Comparison of ENCODE assay signal across 9 cellular contexts in the genomic region with DNA sequence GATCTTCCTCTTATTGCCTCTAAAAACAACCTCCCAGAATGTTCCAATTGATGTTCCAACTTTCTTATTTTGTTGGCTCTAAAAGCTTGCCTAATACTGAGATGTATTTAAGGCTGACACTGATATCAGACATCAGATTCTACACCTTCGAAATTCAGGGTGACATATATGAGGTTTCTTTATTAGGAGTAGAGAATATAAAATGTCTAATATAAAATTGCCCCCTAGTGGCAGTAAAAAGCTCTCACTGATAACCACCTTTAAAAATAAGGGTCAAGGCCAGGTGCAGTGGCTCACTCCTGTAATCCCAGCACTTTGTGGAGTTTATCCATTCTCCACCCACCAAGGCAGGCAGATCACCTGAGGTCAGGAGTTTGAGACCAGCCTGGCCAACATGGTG.
DNase-seq lines count a peak whose midpoint lies in the region; ATAC-seq and TF ChIP-seq lines count a peak whose summit lies in the region.
"Had no signal": no experiment of that assay in that cellular context is flagged by ENCODE, and none has a peak within 500 bp of the region (broad histone marks: within the 10 kb centered on the region; RNA-seq: fewer than 3 reads in every experiment).

No MANE protein-coding gene starts in this region.

- TF ChIP-seq CTCF in HFFc6 (IDR thresholded peaks at IDR 0.05): peak; percentile 73
- peak; percentile 48 for TF ChIP-seq CTCF in epithelial cell of esophagus (IDR thresholded peaks at IDR 0.05; ENCODE audit: insufficient read depth, low read depth, low read length, missing control alignments)

- ATAC-seq in activated T-helper 17 cell treated with anti-CD3 and anti-CD28 coated beads, Interleukin-2, amount 50 U/mL, for 72 hours (replicated peaks): no peak
- ATAC-seq in GM18870 (IDR thresholded peaks at IDR 0.05; ENCODE audit: unreplicated experiment): no peak

- no peaks in the 10 kb centered on the region for H3K27me3 Mint-ChIP-seq in HFFc6 (ENCODE audit: insufficient read depth)
- H3K27me3 Mint-ChIP-seq in activated T-helper 17 cell treated with anti-CD3 and anti-CD28 coated beads, Interleukin-2, amount 50 U/mL, for 72 hours: no peaks in the 10 kb centered on the region

- no peak overlapping the region for H3K4me3 ChIP-seq in epithelial cell of esophagus (ENCODE audit: low read length)
- H3K4me3 ChIP-seq: thoracic aorta had no signal

- H3K9me3 Mint-ChIP-seq in HFFc6: peaks cover 15% of the 10 kb centered on the region
- no peaks in the 10 kb centered on the region for H3K9me3 Mint-ChIP-seq in activated T-helper 17 cell treated with anti-CD3 and anti-CD28 coated beads, Interleukin-2, amount 50 U/mL, for 72 hours

- no peak overlapping the region for H3K4me3 Mint-ChIP-seq in HFFc6
- H3K4me3 Mint-ChIP-seq in activated T-helper 17 cell treated with anti-CD3 and anti-CD28 coated beads, Interleukin-2, amount 50 U/mL, for 72 hours: no peak overlapping the region

- no peak overlapping the region for H3K27ac Mint-ChIP-seq in HFFc6
- H3K27ac Mint-ChIP-seq in activated T-helper 17 cell treated with anti-CD3 and anti-CD28 coated beads, Interleukin-2, amount 50 U/mL, for 72 hours: no peak overlapping the region

- no peaks in the 10 kb centered on the region for H3K36me3 Mint-ChIP-seq in HFFc6 (ENCODE audit: low read depth)
- no peaks in the 10 kb centered on the region for H3K36me3 Mint-ChIP-seq in activated T-helper 17 cell treated with anti-CD3 and anti-CD28 coated beads, Interleukin-2, amount 50 U/mL, for 72 hours (ENCODE audit: low read depth)

- DNase-seq in DMS53 treated with DMSO at 0.1 percent for 48 hours (lab: John Stamatoyannopoulos, UW; ENCODE audit: unreplicated experiment) (peak; percentile 53), HFFc6 (no peak), NCI-H446 treated with DMSO at 0.1 percent for 48 hours (lab: John Stamatoyannopoulos, UW) (peak; percentile 1), epithelial cell of esophagus (ENCODE audit: low read depth) (peak; percentile 26), medulla oblongata (ENCODE audit: extremely low spot score) (no peak)
- DNase-seq in effector CD8-positive, alpha-beta T cell (lab: John Stamatoyannopoulos, UW): no peak

- H3K4me1 Mint-ChIP-seq in HFFc6 (ENCODE audit: low read depth): no peaks in the 10 kb centered on the region
- no peaks in the 10 kb centered on the region for H3K4me1 Mint-ChIP-seq in activated T-helper 17 cell treated with anti-CD3 and anti-CD28 coated beads, Interleukin-2, amount 50 U/mL, for 72 hours

Comparison
In these comparisons a context has a peak if more than half of its experiments do, and no peak if none do; other contexts are left out.
1. DNase-seq: peak in DMS53 treated with DMSO at 0.1 percent for 48 hours (single experiment), NCI-H446 treated with DMSO at 0.1 percent for 48 hours (single experiment) and epithelial cell of esophagus (single experiment); none in HFFc6 (single experiment), effector CD8-positive, alpha-beta T cell (single experiment) and medulla oblongata (single experiment).